Comparison of ENCODE assay signal across 1 cellular context in genomic region chr19:57410748-57411671, GRCh38.
TF ChIP-seq lines count a peak whose summit lies in the region.

ZNF17 (plus strand) TSS chr19:57411161; CDS start chr19:57413616, 2,455 bp downstream.

TF ChIP-seq in K562, 482 proteins besides CTCF, POLR2A, EP300 and RAD21 (continued from another document and continues in another):
- TF ChIP-seq ZBTB2 (IDR thresholded peaks at IDR 0.05) (peak; percentile 86), ZBTB1 (CRISPR knock-in tag; IDR thresholded peaks at IDR 0.05; ENCODE audit: borderline replicate concordance, low read depth) (no peak), TEAD4 (IDR thresholded peaks at IDR 0.05; ENCODE audit: low read length) (no peak), TEAD4 (CRISPR knock-in tag; IDR thresholded peaks at IDR 0.05; ENCODE audit: borderline replicate concordance) (no peak), GABPA (tag; conservative IDR thresholded peaks at IDR 0.05; ENCODE audit: low read depth) (peak; percentile 95), ZNF431 (CRISPR knock-in tag; IDR thresholded peaks at IDR 0.05) (no peak), GATAD2A (IDR thresholded peaks at IDR 0.05) (no peak), HDAC1 (IDR thresholded peaks at IDR 0.05) (peak in 1 of 2 experiments; percentile 77; a peak in 2 of 4 replicates), HCFC1 (IDR thresholded peaks at IDR 0.05; ENCODE audit: low read depth, low read length) (peak; percentile 96), DLX4 (CRISPR knock-in tag; IDR thresholded peaks at IDR 0.05) (no peak), PKNOX1 (IDR thresholded peaks at IDR 0.05) (peak; percentile 98), CXXC5 (CRISPR knock-in tag; IDR thresholded peaks at IDR 0.05) (peak; percentile 97), ZNF407 (IDR thresholded peaks at IDR 0.05; ENCODE audit: low read depth) (peak; percentile 57; the same call in 1 of the 2 replicates), FOXA3 (CRISPR knock-in tag; conservative IDR thresholded peaks at IDR 0.05 in 1 of 2, IDR thresholded peaks at IDR 0.05 in 1 of 2) (peak in 1 of 2 experiments; percentile 90; a peak in 2 of 4 replicates), RAD51 (IDR thresholded peaks at IDR 0.05; ENCODE audit: borderline replicate concordance, low read depth) (no peak), ATF7 (IDR thresholded peaks at IDR 0.05) (peak; percentile 45; the same call in 1 of the 2 replicates), ZBTB49 (CRISPR knock-in tag; IDR thresholded peaks at IDR 0.05; ENCODE audit: borderline replicate concordance) (no peak), KLF16 (IDR thresholded peaks at IDR 0.05) (no peak), RBBP5 (IDR thresholded peaks at IDR 0.05; ENCODE audit: borderline replicate concordance, insufficient read depth, low read length, poor library complexity, severe bottlenecking) (peak; percentile 89), KDM5B (IDR thresholded peaks at IDR 0.05; ENCODE audit: insufficient replicate concordance, low read depth, low read length) (peak; percentile 65), ILK (tag; IDR thresholded peaks at IDR 0.05; ENCODE audit: borderline replicate concordance, low read depth) (no peak), POLR3G (IDR thresholded peaks at IDR 0.05; ENCODE audit: extremely low read depth, insufficient read length, insufficient replicate concordance) (no peak), ZBTB40 (IDR thresholded peaks at IDR 0.05) (peak; percentile 92), ZBTB40 (CRISPR knock-in tag; IDR thresholded peaks at IDR 0.05) (no peak), GMEB1 (CRISPR knock-in tag; IDR thresholded peaks at IDR 0.05) (peak; percentile 97), ZKSCAN8 (CRISPR knock-in tag; IDR thresholded peaks at IDR 0.05) (no peak), E2F4 (CRISPR knock-in tag; IDR thresholded peaks at IDR 0.05; ENCODE audit: low read depth) (no peak), ZNF3 (CRISPR knock-in tag; IDR thresholded peaks at IDR 0.05) (no peak), TAF1 (IDR thresholded peaks at IDR 0.05; ENCODE audit: control insufficient read depth, extremely low read depth, insufficient read depth, low read length, severe bottlenecking) (peak; percentile 47)
